Comparison of ENCODE assay signal across 20 cellular contexts in genomic region chr9:100619194-100619593, GRCh38. TPM values are rescaled to one million over a fixed set of nuclear protein-coding genes. Genes with fewer than 3 reads are reported as not detected.
"Had no signal": no experiment of that assay in that cellular context is flagged by ENCODE, and none has a peak within 500 bp of the region (broad histone marks: within the 10 kb centered on the region; RNA-seq: fewer than 3 reads in every experiment).

No MANE protein-coding gene starts in this region.

- H3K4me3 Mint-ChIP-seq: naive thymus-derived CD8-positive, alpha-beta T cell; stimulated activated naive B cell treated with anti-CD40 and anti-IgM and Interleukin-4, amounts not matched to agents 10 μg/mL and 1 μg/mL and 100 μg/mL, for 72 hours; stimulated activated naive CD8-positive, alpha-beta T cell treated with anti-CD3 and anti-CD28 coated beads, Interleukin-15, amount 100 ng/mL, for 72 hours had no signal

- H3K4me1 Mint-ChIP-seq: naive thymus-derived CD8-positive, alpha-beta T cell; stimulated activated naive B cell treated with anti-CD40 and anti-IgM and Interleukin-4, amounts not matched to agents 10 μg/mL and 1 μg/mL and 100 μg/mL, for 72 hours; stimulated activated naive CD8-positive, alpha-beta T cell treated with anti-CD3 and anti-CD28 coated beads, Interleukin-15, amount 100 ng/mL, for 72 hours had no signal

- DNase-seq: cortex of kidney; dorsolateral prefrontal cortex; effector memory CD4-positive, alpha-beta T cell; gastrocnemius medialis; heart right ventricle; hypothalamus; kidney glomerular epithelial cell; naive thymus-derived CD8-positive, alpha-beta T cell; sigmoid colon; stimulated activated CD4-positive, alpha-beta T cell treated with anti-CD3 and anti-CD28 coated beads, Interleukin-2, amount 100 ng/mL, for 24 hours; stimulated activated CD4-positive, alpha-beta T cell treated with anti-CD3 and anti-CD28 coated beads, Interleukin-4, amount 100 ng/mL, for 4 hours; stimulated activated naive B cell treated with anti-CD40 and anti-IgM and Interleukin-4, amounts not matched to agents 10 μg/mL and 1 μg/mL and 100 μg/mL, for 72 hours; stimulated activated naive CD8-positive, alpha-beta T cell treated with anti-CD3 and anti-CD28 coated beads, Interleukin-15, amount 100 ng/mL, for 72 hours; testis; upper lobe of right lung had no signal

- H3K27me3 ChIP-seq: dorsolateral prefrontal cortex, esophagus muscularis mucosa, gastrocnemius medialis, heart right ventricle, sigmoid colon, testis, tibial nerve, upper lobe of right lung had no signal

- H3K4me1 ChIP-seq: esophagus muscularis mucosa, gastrocnemius medialis, heart right ventricle, sigmoid colon, testis, tibial nerve, upper lobe of right lung had no signal

- H3K36me3 ChIP-seq: esophagus muscularis mucosa, gastrocnemius medialis, heart right ventricle, sigmoid colon, tibial nerve, upper lobe of right lung had no signal

- H3K27ac Mint-ChIP-seq: naive thymus-derived CD8-positive, alpha-beta T cell; stimulated activated naive B cell treated with anti-CD40 and anti-IgM and Interleukin-4, amounts not matched to agents 10 μg/mL and 1 μg/mL and 100 μg/mL, for 72 hours; stimulated activated naive CD8-positive, alpha-beta T cell treated with anti-CD3 and anti-CD28 coated beads, Interleukin-15, amount 100 ng/mL, for 72 hours had no signal

- ATAC-seq: gastrocnemius medialis; heart right ventricle; naive thymus-derived CD8-positive, alpha-beta T cell; stimulated activated naive B cell treated with anti-CD40 and anti-IgM and Interleukin-4, amounts not matched to agents 10 μg/mL and 1 μg/mL and 100 μg/mL, for 72 hours; upper lobe of right lung had no signal

- H3K27ac ChIP-seq: dorsolateral prefrontal cortex, epithelial cell of prostate, esophagus muscularis mucosa, gastrocnemius medialis, heart right ventricle, sigmoid colon, skin epidermis, testis, tibial nerve, upper lobe of right lung had no signal

- H3K4me3 ChIP-seq: dorsolateral prefrontal cortex, esophagus muscularis mucosa, gastrocnemius medialis, heart right ventricle, sigmoid colon, skin epidermis, testis, tibial nerve, upper lobe of right lung had no signal

RNA-seq across cellular contexts. Expression of gene CAVIN4, which starts 41.3 kb away (rescaled TPM):
- total RNA-seq: mononuclear cell had no signal
- polyA plus RNA-seq: naive thymus-derived CD8-positive, alpha-beta T cell had no signal
